In genomic region chr7:80392229-80393169, GRCh38 we compare ENCODE assay signal across 8 cellular contexts.
DNase-seq lines count a peak whose midpoint lies in the region; ATAC-seq and TF ChIP-seq lines count a peak whose summit lies in the region.

No MANE protein-coding gene starts in this region.

- DNase-seq in DMS53 treated with DMSO at 0.1 percent for 48 hours (lab: John Stamatoyannopoulos, UW; ENCODE audit: unreplicated experiment) = peak; percentile 42
- DNase-seq in NCI-H1105 (lab: John Stamatoyannopoulos, UW) = peak; percentile 11
- no peak for DNase-seq in breast epithelium (ENCODE audit: low spot score in 2 of 2)
- peak; percentile 68 for DNase-seq in myocyte (ENCODE audit: low read depth)
- no peak for DNase-seq in lower leg skin (ENCODE audit: low spot score in 2 of 2)
- DNase-seq in NCI-H774 (lab: John Stamatoyannopoulos, UW) = no peak

- H3K27me3 ChIP-seq in breast epithelium = no peaks in the 10 kb centered on the region

- H3K27ac ChIP-seq in breast epithelium = no peak overlapping the region

- no peaks in the 10 kb centered on the region for H3K4me1 ChIP-seq in breast epithelium

- no peaks in the 10 kb centered on the region for H3K36me3 ChIP-seq in breast epithelium

- H3K9me3 ChIP-seq in breast epithelium = no peaks in the 10 kb centered on the region

- TF ChIP-seq POLR2A in breast epithelium (IDR thresholded peaks at IDR 0.05) (no peak), lower leg skin (IDR thresholded peaks at IDR 0.05) (no peak)

- 72 to 73% methylated on average over 4 of the region's 4 CpGs for WGBS in lower leg skin, 2 donors

- intact Hi-C loops in breast epithelium (cut with DNase I; ENCODE audit: low total_unique reads) = no loop called here
- intact Hi-C loops in lower leg skin (cut with DNase I; ENCODE audit: low total_unique reads) = no loop called here

- ATAC-seq in HG03280 (IDR thresholded peaks at IDR 0.05; ENCODE audit: unreplicated experiment) (no peak), HG03442 (IDR thresholded peaks at IDR 0.05; ENCODE audit: unreplicated experiment) (no peak)

- H3K4me3 ChIP-seq in breast epithelium (no peak overlapping the region), lower leg skin (ENCODE audit: low read depth, poor library complexity, severe bottlenecking) (no peak overlapping the region)

- peak; percentile 9 to 58 (median 46) for TF ChIP-seq CTCF in breast epithelium (IDR thresholded peaks at IDR 0.05)
- TF ChIP-seq CTCF in lower leg skin (IDR thresholded peaks at IDR 0.05) = peak in 1 of 3 donors; percentile 48

Comparison
In these comparisons a context has a peak if more than half of its experiments do, and no peak if none do; other contexts are left out.
1. DNase-seq: peak in DMS53 treated with DMSO at 0.1 percent for 48 hours (single experiment), NCI-H1105 (single experiment) and myocyte (single experiment); none in breast epithelium (0 of 2), lower leg skin (0 of 2) and NCI-H774 (single experiment).